Comparison of ENCODE assay signal across 34 cellular contexts in genomic region chr6:164570791-164571190, GRCh38.
"Had no signal": no experiment of that assay in that cellular context is flagged by ENCODE, and none has a peak within 500 bp of the region (broad histone marks: within the 10 kb centered on the region; RNA-seq: fewer than 3 reads in every experiment).

No MANE protein-coding gene starts in this region.

- H3K27ac ChIP-seq: adrenal gland, body of pancreas, brain microvascular endothelial cell, breast epithelium, VCaP had no signal

- H3K27ac Mint-ChIP-seq: activated B cell treated with CpG ODN at 0.5 μM for 24 hours; activated CD4-positive, alpha-beta memory T cell treated with anti-CD3 and anti-CD28 coated beads for 36 hours; activated CD4-positive, alpha-beta T cell treated with anti-CD3 and anti-CD28 coated beads, Interleukin-2, amount 10 ng/mL, durations not matched to agents 24 days and 14 days; activated CD8-positive, alpha-beta T cell treated with anti-CD3 and anti-CD28 coated beads for 36 hours; activated naive CD4-positive, alpha-beta T cell treated with anti-CD3 and anti-CD28 coated beads for 36 hours; activated naive CD4-positive, alpha-beta T cell treated with anti-CD3 and anti-CD28 coated beads, Interleukin-2, amount 50 U/mL, for 72 hours; activated naive CD8-positive, alpha-beta T cell treated with anti-CD3 and anti-CD28 coated beads for 36 hours; activated T-cell treated with anti-CD3 and anti-CD28 coated beads, Interleukin-2, amount 50 U/mL, for 72 hours; activated T-helper 1 cell treated with anti-CD3 and anti-CD28 coated beads, Interleukin-12 subunit alpha, Interleukin-12 subunit beta, Interleukin-2, Interleukin-4 antibody, amounts not matched to agents 30 ng/mL and 10 ng/mL and 1 ng/mL, durations not matched to agents 14 hours and 24 hours and 36 hours; activated T-helper 17 cell treated with anti-CD3 and anti-CD28 coated beads, Interleukin-2, amount 50 U/mL, for 72 hours; T-helper 1 cell treated with Interleukin-12 subunit alpha and Interleukin-12 subunit beta and Interleukin-4 antibody, amounts not matched to agents 30 μg/mL and 1 μg/mL, for 36 hours; T-helper 2 cell treated with Interferon-gamma antibody and Interleukin-4, amounts not matched to agents 5 μg/mL and 100 μg/mL, for 36 hours had no signal

- ATAC-seq: activated CD8-positive, alpha-beta T cell treated with anti-CD3 and anti-CD28 coated beads for 36 hours; activated naive CD4-positive, alpha-beta T cell treated with anti-CD3 and anti-CD28 coated beads, Interleukin-2, amount 50 U/mL, for 72 hours; activated T-cell treated with anti-CD3 and anti-CD28 coated beads, Interleukin-2, amount 50 U/mL, for 4 hours; activated T-cell treated with anti-CD3 and anti-CD28 coated beads, Interleukin-2, amount 50 U/mL, for 72 hours; activated T-helper 17 cell treated with anti-CD3 and anti-CD28 coated beads, Interleukin-2, amount 50 U/mL, for 72 hours; body of pancreas had no signal

- H3K36me3 Mint-ChIP-seq: activated CD4-positive, alpha-beta memory T cell treated with anti-CD3 and anti-CD28 coated beads for 36 hours; activated naive CD4-positive, alpha-beta T cell treated with anti-CD3 and anti-CD28 coated beads, Interleukin-2, amount 50 U/mL, for 72 hours; activated naive CD8-positive, alpha-beta T cell treated with anti-CD3 and anti-CD28 coated beads for 36 hours had no signal

- DNase-seq: activated B cell treated with CpG ODN at 0.5 μM for 24 hours; activated CD4-positive, alpha-beta memory T cell treated with anti-CD3 and anti-CD28 coated beads for 36 hours; activated CD4-positive, alpha-beta T cell treated with anti-CD3 and anti-CD28 coated beads for 4 hours; activated CD4-positive, alpha-beta T cell treated with anti-CD3 and anti-CD28 coated beads, Interleukin-2, amount 10 ng/mL, durations not matched to agents 24 days and 14 days; activated CD4-positive, alpha-beta T cell treated with anti-CD3 and anti-CD28 coated beads, Interleukin-2, amount 50 U/mL, for 1 hour; activated CD4-positive, alpha-beta T cell treated with anti-CD3 and anti-CD28 coated beads, Interleukin-2, amount 50 U/mL, for 4 hours; activated CD4-positive, CD25-positive, alpha-beta regulatory T cell treated with anti-CD3 and anti-CD28 coated beads, Interleukin-2, amount 50 U/mL, for 72 hours; activated CD8-positive, alpha-beta memory T cell treated with anti-CD3 and anti-CD28 coated beads, Interleukin-2, amount 50 U/mL, for 4 hours; activated CD8-positive, alpha-beta T cell treated with anti-CD3 and anti-CD28 coated beads for 36 hours; activated effector memory CD4-positive, alpha-beta T cell treated with anti-CD3 and anti-CD28 coated beads, Interleukin-2, amount 50 U/mL, for 16 hours; activated gamma-delta T cell treated with Interleukin-2 at 50 U/mL for 16 hours; activated naive CD4-positive, alpha-beta T cell; activated naive CD4-positive, alpha-beta T cell treated with anti-CD3 and anti-CD28 coated beads for 36 hours; activated naive CD4-positive, alpha-beta T cell treated with anti-CD3 and anti-CD28 coated beads, Interleukin-2, amount 50 U/mL, for 16 hours; activated naive CD8-positive, alpha-beta T cell treated with anti-CD3 and anti-CD28 coated beads for 36 hours; activated T-cell treated with anti-CD3 and anti-CD28 coated beads for 4 hours; activated T-cell treated with anti-CD3 and anti-CD28 coated beads, Interleukin-2, amount 50 U/mL, for 1 hour; activated T-cell treated with anti-CD3 and anti-CD28 coated beads, Interleukin-2, amount 50 U/mL, for 4 hours; activated T-cell treated with anti-CD3 and anti-CD28 coated beads, Interleukin-2, amount 50 U/mL, for 72 hours; adrenal gland; amniotic stem cell; aorta; body of pancreas; brain microvascular endothelial cell; central memory CD4-positive, alpha-beta T cell; T-helper 2 cell; T-helper 9 cell had no signal

- H3K4me3 Mint-ChIP-seq: activated B cell treated with CpG ODN at 0.5 μM for 24 hours; activated CD4-positive, alpha-beta memory T cell treated with anti-CD3 and anti-CD28 coated beads for 36 hours; activated CD4-positive, alpha-beta T cell treated with anti-CD3 and anti-CD28 coated beads, Interleukin-2, amount 10 ng/mL, durations not matched to agents 24 days and 14 days; activated CD8-positive, alpha-beta T cell treated with anti-CD3 and anti-CD28 coated beads for 36 hours; activated naive CD4-positive, alpha-beta T cell treated with anti-CD3 and anti-CD28 coated beads for 36 hours; activated naive CD8-positive, alpha-beta T cell treated with anti-CD3 and anti-CD28 coated beads for 36 hours; activated T-cell treated with anti-CD3 and anti-CD28 coated beads, Interleukin-2, amount 50 U/mL, for 4 hours; activated T-cell treated with anti-CD3 and anti-CD28 coated beads, Interleukin-2, amount 50 U/mL, for 72 hours; activated T-helper 1 cell treated with anti-CD3 and anti-CD28 coated beads, Interleukin-12 subunit alpha, Interleukin-12 subunit beta, Interleukin-2, Interleukin-4 antibody, amounts not matched to agents 30 ng/mL and 10 ng/mL and 1 ng/mL, durations not matched to agents 14 hours and 24 hours and 36 hours; activated T-helper 17 cell treated with anti-CD3 and anti-CD28 coated beads, Interleukin-2, amount 50 U/mL, for 72 hours; T-helper 1 cell treated with Interleukin-12 subunit alpha and Interleukin-12 subunit beta and Interleukin-4 antibody, amounts not matched to agents 30 μg/mL and 1 μg/mL, for 36 hours; T-helper 2 cell treated with Interferon-gamma antibody and Interleukin-4, amounts not matched to agents 5 μg/mL and 100 μg/mL, for 36 hours had no signal

- H3K4me1 Mint-ChIP-seq: activated B cell treated with CpG ODN at 0.5 μM for 24 hours; activated CD4-positive, alpha-beta T cell treated with anti-CD3 and anti-CD28 coated beads, Interleukin-2, amount 10 ng/mL, durations not matched to agents 24 days and 14 days; activated naive CD8-positive, alpha-beta T cell treated with anti-CD3 and anti-CD28 coated beads for 36 hours; activated T-helper 17 cell treated with anti-CD3 and anti-CD28 coated beads, Interleukin-2, amount 50 U/mL, for 72 hours had no signal

- H3K27me3 ChIP-seq: adrenal gland, body of pancreas, brain microvascular endothelial cell, breast epithelium had no signal

- H3K27me3 Mint-ChIP-seq: activated B cell treated with CpG ODN at 0.5 μM for 24 hours; activated CD4-positive, alpha-beta memory T cell treated with anti-CD3 and anti-CD28 coated beads for 36 hours; activated CD4-positive, alpha-beta T cell treated with anti-CD3 and anti-CD28 coated beads, Interleukin-2, amount 10 ng/mL, durations not matched to agents 24 days and 14 days; activated CD8-positive, alpha-beta T cell treated with anti-CD3 and anti-CD28 coated beads for 36 hours; activated naive CD8-positive, alpha-beta T cell treated with anti-CD3 and anti-CD28 coated beads for 36 hours; activated T-helper 17 cell treated with anti-CD3 and anti-CD28 coated beads, Interleukin-2, amount 50 U/mL, for 72 hours had no signal

- H3K9me3 ChIP-seq: adrenal gland, body of pancreas had no signal

- H3K9me3 Mint-ChIP-seq: activated naive CD8-positive, alpha-beta T cell treated with anti-CD3 and anti-CD28 coated beads for 36 hours had no signal
